In genomic region chr7:51162724-51163329, GRCh38 we compare ENCODE assay signal across 8 cellular contexts.
DNase-seq lines count a peak whose midpoint lies in the region; ATAC-seq lines count a peak whose summit lies in the region.

No MANE protein-coding gene starts in this region.

- H3K79me1 ChIP-seq in mesenchymal stem cell (replicated peaks; ENCODE audit: low read length, poor library complexity, severe bottlenecking): no peaks in the 10 kb centered on the region

- 40% methylated on average over 9 of the region's 9 CpGs for WGBS in mesenchymal stem cell

- H3K27me3 ChIP-seq in mesenchymal stem cell (ENCODE audit: control insufficient read depth in 1 of 2, insufficient read depth in 1 of 2, low read length in 2 of 2): peaks cover 0 to 16% of the 10 kb centered on the region in 2 experiments

- H2BK120ac ChIP-seq in mesenchymal stem cell (ENCODE audit: low read depth, low read length): no peak overlapping the region

- no peaks in the 10 kb centered on the region for H3K36me3 ChIP-seq in mesenchymal stem cell (ENCODE audit: control insufficient read depth in 1 of 2, insufficient read depth in 2 of 2, low read depth in 1 of 2, low read length in 2 of 2)

- no peaks in the 10 kb centered on the region for H3K9me3 ChIP-seq in mesenchymal stem cell (ENCODE audit: control insufficient read depth, low read length)

- H3K23ac ChIP-seq in mesenchymal stem cell (ENCODE audit: low read length in 2 of 2): no peak overlapping the region

- H3K4me2 ChIP-seq in mesenchymal stem cell (ENCODE audit: low read length, poor library complexity, severe bottlenecking): no peak overlapping the region

- H3K9ac ChIP-seq in mesenchymal stem cell (ENCODE audit: low read length): peak overlapping the region; percentile 28

- no peak overlapping the region for H4K91ac ChIP-seq in mesenchymal stem cell (ENCODE audit: low read length)

- H4K8ac ChIP-seq in mesenchymal stem cell (ENCODE audit: low read length): no peak overlapping the region

- H2BK15ac ChIP-seq in mesenchymal stem cell (ENCODE audit: low read depth, poor library complexity, severe bottlenecking): no peak overlapping the region

- no peak overlapping the region for H3K27ac ChIP-seq in mesenchymal stem cell (ENCODE audit: low read length, poor library complexity, severe bottlenecking)

- DNase-seq in COLO668 (lab: John Stamatoyannopoulos, UW; ENCODE audit: unreplicated experiment) (peak; percentile 90), NCI-H524 treated with DMSO at 0.1 percent for 48 hours (lab: John Stamatoyannopoulos, UW) (peak; percentile 58), ecto neural progenitor cell (ENCODE audit: low spot score) (peak; percentile 83), mesenchymal stem cell (peak; percentile 81)
- peak; percentile 53 for DNase-seq in activated CD4-positive, alpha-beta T cell treated with anti-CD3 and anti-CD28 coated beads, Interleukin-2, amount 50 U/mL, for 1 hour
- DNase-seq in stimulated activated CD8-positive, alpha-beta memory T cell treated with anti-CD3 and anti-CD28 coated beads, Interleukin-4, amount 100 ng/mL, for 24 hours (ENCODE audit: low read depth): peak; percentile 46

- no peak overlapping the region for H3K18ac ChIP-seq in mesenchymal stem cell (ENCODE audit: low read depth in 1 of 2, low read length in 2 of 2)

- H3K14ac ChIP-seq in mesenchymal stem cell (ENCODE audit: low read length in 2 of 2): no peak overlapping the region

- no peak overlapping the region for H2BK12ac ChIP-seq in mesenchymal stem cell (ENCODE audit: low read length in 2 of 2)

- no peaks in the 10 kb centered on the region for H3K4me1 ChIP-seq in mesenchymal stem cell (ENCODE audit: control insufficient read depth, insufficient read depth, low read depth, low read length)

- no peak overlapping the region for H3K4ac ChIP-seq in mesenchymal stem cell (ENCODE audit: low read depth in 1 of 2, low read length in 2 of 2)

- no peak overlapping the region for H2AFZ ChIP-seq in mesenchymal stem cell (ENCODE audit: low read depth, low read length)

- no peak overlapping the region for H3K4me3 ChIP-seq in mesenchymal stem cell (ENCODE audit: insufficient read depth in 1 of 2, low read depth in 1 of 2, low read length in 2 of 2)

- no peak overlapping the region for H2AK5ac ChIP-seq in mesenchymal stem cell (ENCODE audit: low read length, severe bottlenecking)

- ATAC-seq in GM19438 (IDR thresholded peaks at IDR 0.05; ENCODE audit: low read depth, unreplicated experiment) (peak; percentile 84), HG03460 (IDR thresholded peaks at IDR 0.05; ENCODE audit: unreplicated experiment) (peak; percentile 94)

- no peak overlapping the region for H2BK5ac ChIP-seq in mesenchymal stem cell (ENCODE audit: low read depth, low read length, poor library complexity, severe bottlenecking)
